In genomic region chrX:107880054-107880610, GRCh38 we compare ENCODE assay signal across 16 cellular contexts.
"Had no signal": no experiment of that assay in that cellular context is flagged by ENCODE, and none has a peak within 500 bp of the region (broad histone marks: within the 10 kb centered on the region; RNA-seq: fewer than 3 reads in every experiment).

No MANE protein-coding gene starts in this region.

- H3K27ac Mint-ChIP-seq: activated naive CD8-positive, alpha-beta T cell treated with anti-CD3 and anti-CD28 coated beads for 36 hours; activated T-cell treated with anti-CD3 and anti-CD28 coated beads, Interleukin-2, amount 50 U/mL, for 72 hours; stimulated activated effector memory CD8-positive, alpha-beta T cell treated with anti-CD3 and anti-CD28 coated beads, Interleukin-12 subunit alpha, Interleukin-12 subunit beta, amount 100 ng/mL, for 72 hours had no signal

- H3K9ac ChIP-seq: parathyroid adenoma had no signal

- H3K4me1 Mint-ChIP-seq: stimulated activated effector memory CD8-positive, alpha-beta T cell treated with anti-CD3 and anti-CD28 coated beads, Interleukin-12 subunit alpha, Interleukin-12 subunit beta, amount 100 ng/mL, for 72 hours had no signal

- H3K27me3 Mint-ChIP-seq: activated naive CD8-positive, alpha-beta T cell treated with anti-CD3 and anti-CD28 coated beads for 36 hours had no signal

- H3K9me3 Mint-ChIP-seq: activated T-cell treated with anti-CD3 and anti-CD28 coated beads, Interleukin-2, amount 50 U/mL, for 72 hours; stimulated activated effector memory CD8-positive, alpha-beta T cell treated with anti-CD3 and anti-CD28 coated beads, Interleukin-12 subunit alpha, Interleukin-12 subunit beta, amount 100 ng/mL, for 72 hours had no signal

- ATAC-seq: activated T-cell treated with anti-CD3 and anti-CD28 coated beads, Interleukin-2, amount 50 U/mL, for 72 hours; gastroesophageal sphincter; left lung; stimulated activated effector memory CD8-positive, alpha-beta T cell treated with anti-CD3 and anti-CD28 coated beads, Interleukin-12 subunit alpha, Interleukin-12 subunit beta, amount 100 ng/mL, for 72 hours had no signal

- H3K4me3 ChIP-seq: ascending aorta, cardiac muscle cell, gastroesophageal sphincter, left lung, right atrium auricular region, tibial artery, vagina had no signal

- DNase-seq: activated CD4-positive, alpha-beta T cell treated with anti-CD3 and anti-CD28 coated beads, Interleukin-2, amount 50 U/mL, for 48 hours; activated CD4-positive, CD25-positive, alpha-beta regulatory T cell treated with anti-CD3 and anti-CD28 coated beads, Interleukin-2, amount 50 U/mL, for 72 hours; activated gamma-delta T cell treated with Interleukin-2 at 50 U/mL for 16 hours; activated naive CD8-positive, alpha-beta T cell treated with anti-CD3 and anti-CD28 coated beads for 36 hours; activated T-cell treated with anti-CD3 and anti-CD28 coated beads, Interleukin-2, amount 50 U/mL, for 72 hours; hippocampal formation; left lung; T-helper 9 cell; tibial artery had no signal

- H3K9me3 ChIP-seq: ascending aorta, gastroesophageal sphincter, left lung, right atrium auricular region, tibial artery, vagina had no signal

- H3K79me2 ChIP-seq: parathyroid adenoma had no signal

- H3K27me3 ChIP-seq: ascending aorta, cardiac muscle cell, gastroesophageal sphincter, left lung, right atrium auricular region, tibial artery, vagina had no signal

- H3K36me3 ChIP-seq: ascending aorta, cardiac muscle cell, gastroesophageal sphincter, left lung, right atrium auricular region, tibial artery, vagina had no signal

- H3K27ac ChIP-seq: ascending aorta, cardiac muscle cell, gastroesophageal sphincter, left lung, parathyroid adenoma, right atrium auricular region, tibial artery, vagina had no signal

- H3K4me1 ChIP-seq: ascending aorta, gastroesophageal sphincter, left lung, parathyroid adenoma, right atrium auricular region, tibial artery, vagina had no signal

- H3K36me3 Mint-ChIP-seq: stimulated activated effector memory CD8-positive, alpha-beta T cell treated with anti-CD3 and anti-CD28 coated beads, Interleukin-12 subunit alpha, Interleukin-12 subunit beta, amount 100 ng/mL, for 72 hours had no signal

- H3K4me3 Mint-ChIP-seq: activated naive CD8-positive, alpha-beta T cell treated with anti-CD3 and anti-CD28 coated beads for 36 hours; activated T-cell treated with anti-CD3 and anti-CD28 coated beads, Interleukin-2, amount 50 U/mL, for 72 hours; stimulated activated effector memory CD8-positive, alpha-beta T cell treated with anti-CD3 and anti-CD28 coated beads, Interleukin-12 subunit alpha, Interleukin-12 subunit beta, amount 100 ng/mL, for 72 hours had no signal

- H2AFZ ChIP-seq: parathyroid adenoma had no signal
